ENCODE assay signal across 10 cellular contexts in the genomic region with DNA sequence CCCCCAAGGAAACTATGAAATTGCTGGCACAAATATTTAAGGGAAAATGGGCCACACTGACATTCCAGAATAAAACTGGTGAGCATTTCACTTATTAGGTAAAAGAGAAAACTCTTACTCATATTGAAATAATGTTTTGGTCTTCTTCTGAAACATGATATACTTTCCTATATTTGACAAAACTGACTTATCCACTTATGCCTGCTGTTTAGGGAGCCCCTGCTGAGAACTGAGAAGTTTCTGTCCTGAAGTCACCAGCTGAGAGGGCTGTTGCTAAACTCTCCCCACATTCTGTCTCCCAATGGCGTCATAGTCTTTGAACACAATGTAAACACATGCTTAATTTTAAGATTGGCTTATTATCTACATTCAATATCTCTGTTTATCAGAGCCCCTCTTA. TPM values are rescaled to one million over a fixed set of nuclear protein-coding genes. Genes with fewer than 3 reads are reported as not detected.
DNase-seq lines count a peak whose midpoint lies in the region; TF ChIP-seq lines count a peak whose summit lies in the region.
"Had no signal": no experiment of that assay in that cellular context is flagged by ENCODE, and none has a peak within 500 bp of the region (broad histone marks: within the 10 kb centered on the region; RNA-seq: fewer than 3 reads in every experiment).

No MANE protein-coding gene starts in this region.

- no peaks in the 10 kb centered on the region for H3K9me3 Mint-ChIP-seq in activated T-helper 2 cell treated with anti-CD3 and anti-CD28 coated beads, Interferon-gamma antibody, Interleukin-2, Interleukin-4, amounts not matched to agents 10 μg/mL and 5 μg/mL and 100 μg/mL, durations not matched to agents 14 hours and 24 hours and 36 hours

- H3K4me2 ChIP-seq in KMS-11, result peak overlapping the region; percentile 22; the same call in 1 of the 2 replicates

- no peaks in the 10 kb centered on the region for H3K36me3 Mint-ChIP-seq in activated T-helper 2 cell treated with anti-CD3 and anti-CD28 coated beads, Interferon-gamma antibody, Interleukin-2, Interleukin-4, amounts not matched to agents 10 μg/mL and 5 μg/mL and 100 μg/mL, durations not matched to agents 14 hours and 24 hours and 36 hours (ENCODE audit: low read depth)

- H3K4me3 ChIP-seq in GM06990 (replicated peaks; ENCODE audit: low read depth, low read length) (no peak overlapping the region), KMS-11 (IDR thresholded peaks at IDR 0.05; ENCODE audit: insufficient read depth, low read depth, low read length) (no peak overlapping the region)

- H3K4me1 ChIP-seq in KMS-11 (ENCODE audit: low read depth, poor library complexity, severe bottlenecking), result peaks cover 23% of the 10 kb centered on the region

- no peaks in the 10 kb centered on the region for H4K20me1 ChIP-seq in KMS-11 (ENCODE audit: insufficient read depth)

- H3K27me3 Mint-ChIP-seq in activated T-helper 2 cell treated with anti-CD3 and anti-CD28 coated beads, Interferon-gamma antibody, Interleukin-2, Interleukin-4, amounts not matched to agents 10 μg/mL and 5 μg/mL and 100 μg/mL, durations not matched to agents 14 hours and 24 hours and 36 hours (ENCODE audit: low read depth), result peaks cover 2% of the 10 kb centered on the region

- H3K27ac ChIP-seq in KMS-11 (no peak overlapping the region), caudate nucleus (ENCODE audit: low read depth, low read length) (no peak overlapping the region)

- DNase-seq in GM06990 (ENCODE audit: extremely low read depth, insufficient read length) (peak; percentile 4), T1000 (lab: John Stamatoyannopoulos, UW) (peak; percentile 30), medulla oblongata (ENCODE audit: extremely low spot score) (peak; percentile 51), dermis blood vessel endothelial cell (no peak), caudate nucleus (lab: John Stamatoyannopoulos, UW) (no peak)
- DNase-seq in activated T-helper 2 cell treated with anti-CD3 and anti-CD28 coated beads, Interferon-gamma antibody, Interleukin-2, Interleukin-4, amounts not matched to agents 10 μg/mL and 5 μg/mL and 100 μg/mL, durations not matched to agents 14 hours and 24 hours and 36 hours (ENCODE audit: low spot score), result no peak
- no peak for DNase-seq in activated CD4-positive, alpha-beta T cell treated with anti-CD3 and anti-CD28 coated beads, Interleukin-2, amount 50 U/mL, for 1 hour
- DNase-seq: activated effector memory CD4-positive, alpha-beta T cell treated with Interleukin-2 at 50 U/mL for 16 hours; NCI-H446 treated with DMSO at 0.1 percent for 48 hours had no signal

- H2AFZ ChIP-seq in KMS-11 (ENCODE audit: low read depth), result no peak overlapping the region

- no peak overlapping the region for H3K9ac ChIP-seq in KMS-11

- intact Hi-C loops in activated T-helper 2 cell treated with anti-CD3 and anti-CD28 coated beads, Interferon-gamma antibody, Interleukin-2, Interleukin-4, amounts not matched to agents 10 μg/mL and 5 μg/mL and 100 μg/mL, durations not matched to agents 14 hours and 24 hours and 36 hours (cut with micrococcal nuclease), result loop anchor here (5.0 kb wide), 1 partner anchor 1327 kb away; no protein-coding TSS in a partner anchor

- H3K27me3 ChIP-seq in GM06990 (replicated peaks; ENCODE audit: control insufficient read depth, insufficient read depth, low read length), result no peaks in the 10 kb centered on the region; the same call in 1 of the 2 replicates
- H3K27me3 ChIP-seq in KMS-11 (ENCODE audit: insufficient read depth, low read depth), result no peaks in the 10 kb centered on the region

- peaks cover 9% of the 10 kb centered on the region for H3K4me1 Mint-ChIP-seq in activated T-helper 2 cell treated with anti-CD3 and anti-CD28 coated beads, Interferon-gamma antibody, Interleukin-2, Interleukin-4, amounts not matched to agents 10 μg/mL and 5 μg/mL and 100 μg/mL, durations not matched to agents 14 hours and 24 hours and 36 hours (ENCODE audit: low read depth)

- no peak overlapping the region for H3K4me3 Mint-ChIP-seq in activated T-helper 2 cell treated with anti-CD3 and anti-CD28 coated beads, Interferon-gamma antibody, Interleukin-2, Interleukin-4, amounts not matched to agents 10 μg/mL and 5 μg/mL and 100 μg/mL, durations not matched to agents 14 hours and 24 hours and 36 hours (ENCODE audit: low read depth)

- no peak for TF ChIP-seq CTCF in GM06990 (IDR thresholded peaks at IDR 0.05; ENCODE audit: insufficient read depth, low read length, poor library complexity, severe bottlenecking)
- TF ChIP-seq CTCF in KMS-11 (conservative IDR thresholded peaks at IDR 0.05; ENCODE audit: low read depth, low read length), result no peak

- H3K36me3 ChIP-seq in GM06990 (ENCODE audit: control insufficient read depth, insufficient read depth, low read length), result no peaks in the 10 kb centered on the region
- no peaks in the 10 kb centered on the region for H3K36me3 ChIP-seq in KMS-11 (ENCODE audit: insufficient read depth)

- no peak overlapping the region for H3K27ac Mint-ChIP-seq in activated T-helper 2 cell treated with anti-CD3 and anti-CD28 coated beads, Interferon-gamma antibody, Interleukin-2, Interleukin-4, amounts not matched to agents 10 μg/mL and 5 μg/mL and 100 μg/mL, durations not matched to agents 14 hours and 24 hours and 36 hours

- H3K79me2 ChIP-seq in KMS-11 (ENCODE audit: insufficient read depth, low read depth), result no peaks in the 10 kb centered on the region

RNA-seq across cellular contexts. Expression of gene ZC3H11B, which starts 46.8 kb away (rescaled TPM):
- not detected in 2 replicates for total RNA-seq in activated T-helper 2 cell treated with anti-CD3 and anti-CD28 coated beads, Interferon-gamma antibody, Interleukin-2, Interleukin-4, amounts not matched to agents 10 μg/mL and 5 μg/mL and 100 μg/mL, durations not matched to agents 14 hours and 24 hours and 36 hours
- 0.14 and 0.17 TPM in 2 replicates for total RNA-seq in dermis blood vessel endothelial cell

Comparison
In these comparisons a context has a peak if more than half of its experiments do, and no peak if none do; other contexts are left out.
1. DNase-seq: peak in GM06990 (single experiment), T1000 (single experiment) and medulla oblongata (single experiment); none in activated T-helper 2 cell treated with anti-CD3 and anti-CD28 coated beads, Interferon-gamma antibody, Interleukin-2, Interleukin-4, amounts not matched to agents 10 μg/mL and 5 μg/mL and 100 μg/mL, durations not matched to agents 14 hours and 24 hours and 36 hours (single experiment), activated CD4-positive, alpha-beta T cell treated with anti-CD3 and anti-CD28 coated beads, Interleukin-2, amount 50 U/mL, for 1 hour (single experiment), dermis blood vessel endothelial cell (single experiment) and caudate nucleus (0 of 61).